Comparison of ENCODE assay signal across 9 cellular contexts in genomic region chr11:70233511-70233919, GRCh38. TPM values are rescaled to one million over a fixed set of nuclear protein-coding genes. Genes with fewer than 3 reads are reported as not detected.
DNase-seq lines count a peak whose midpoint lies in the region; TF ChIP-seq lines count a peak whose summit lies in the region.
"Had no signal": no experiment of that assay in that cellular context is flagged by ENCODE, and none has a peak within 500 bp of the region (broad histone marks: within the 10 kb centered on the region; RNA-seq: fewer than 3 reads in every experiment).

No MANE protein-coding gene starts in this region.

- H3K27me3 ChIP-seq in MG63, result no peaks in the 10 kb centered on the region
- peaks cover 5% of the 10 kb centered on the region for H3K27me3 ChIP-seq in mammary epithelial cell (ENCODE audit: insufficient read depth, low read length)
- H3K27me3 ChIP-seq in osteoblast (ENCODE audit: insufficient read depth, low read length), result peaks cover 5% of the 10 kb centered on the region
- H3K27me3 ChIP-seq in sigmoid colon, result no peaks in the 10 kb centered on the region
- no peaks in the 10 kb centered on the region for H3K27me3 ChIP-seq in vagina

- H4K20me1 ChIP-seq in mammary epithelial cell (ENCODE audit: insufficient read depth, low read length) (no peaks in the 10 kb centered on the region), osteoblast (ENCODE audit: insufficient read depth, low read length) (no peaks in the 10 kb centered on the region)

- peak overlapping the region; percentile 77 for H3K27ac ChIP-seq in mammary epithelial cell (ENCODE audit: insufficient read depth, low read depth, low read length)
- H3K27ac ChIP-seq in osteoblast (ENCODE audit: low read depth, low read length), result no peak overlapping the region
- no peak overlapping the region for H3K27ac ChIP-seq in sigmoid colon
- H3K27ac ChIP-seq in vagina, result no peak overlapping the region

- CTCF ChIA-PET in mammary epithelial cell (lab: Charles Lee; ENCODE audit: low non-redundant PET), result no interaction called here

- dilution Hi-C loops in mammary epithelial cell (cut with HindIII; ENCODE audit: low sequenced_read_pairs), result loop anchor here (5.0 kb wide), 1 partner anchor 69 kb away; no protein-coding TSS in a partner anchor

- no peak for TF ChIP-seq POLR2A in sigmoid colon (IDR thresholded peaks at IDR 0.05)
- no peak for TF ChIP-seq POLR2A in vagina (IDR thresholded peaks at IDR 0.05)

- TF ChIP-seq EP300 in sigmoid colon (IDR thresholded peaks at IDR 0.05), result no peak

- H3K79me2 ChIP-seq in mammary epithelial cell (ENCODE audit: insufficient read depth, low read length) (no peaks in the 10 kb centered on the region), osteoblast (ENCODE audit: insufficient read depth, low read length) (no peaks in the 10 kb centered on the region)

- H3K9ac ChIP-seq in mammary epithelial cell (ENCODE audit: insufficient read depth, low read length), result peak overlapping the region; percentile 9

- H3K4me1 ChIP-seq in mammary epithelial cell (ENCODE audit: insufficient read depth, low read length), result peaks cover 13% of the 10 kb centered on the region
- peaks cover 6% of the 10 kb centered on the region for H3K4me1 ChIP-seq in osteoblast (ENCODE audit: insufficient read depth, low read length)
- H3K4me1 ChIP-seq in sigmoid colon, result no peaks in the 10 kb centered on the region
- no peaks in the 10 kb centered on the region for H3K4me1 ChIP-seq in vagina

- TF ChIP-seq CTCF in GM12865 (IDR thresholded peaks at IDR 0.05; ENCODE audit: insufficient read depth, low read depth, low read length, missing control alignments), result no peak
- TF ChIP-seq CTCF in mammary epithelial cell (conservative IDR thresholded peaks at IDR 0.05 in 1 of 2, IDR thresholded peaks at IDR 0.05 in 1 of 2; ENCODE audit: extremely low read depth in 1 of 2, insufficient read depth in 1 of 2, low read depth in 1 of 2, low read length in 2 of 2), result no peak
- TF ChIP-seq CTCF in osteoblast (IDR thresholded peaks at IDR 0.05; ENCODE audit: extremely low read depth, low read depth, low read length), result no peak
- TF ChIP-seq CTCF in sigmoid colon (IDR thresholded peaks at IDR 0.05), result no peak
- no peak for TF ChIP-seq CTCF in vagina (IDR thresholded peaks at IDR 0.05)

- H3K4me2 ChIP-seq in mammary epithelial cell (ENCODE audit: insufficient read depth, low read depth, low read length) (peak overlapping the region; percentile 3), osteoblast (ENCODE audit: insufficient read depth, low read length) (peak overlapping the region; percentile 27)

- intact Hi-C loops in mammary epithelial cell (cut with micrococcal nuclease) (loop anchor here (1.0 to 5.0 kb wide), 3 partner anchors 29 to 99 kb away; partner anchors contain the start of gene PPFIA1), sigmoid colon (cut with DNase I) (no loop called here), vagina (cut with DNase I) (no loop called here)

- BruUV-seq in mammary epithelial cell (replicated peaks; lab: Mats Ljungman, UMichigan), result no TSS peak

- H2AFZ ChIP-seq in mammary epithelial cell (ENCODE audit: low read depth, low read length) (no peak overlapping the region), osteoblast (ENCODE audit: low read length) (no peak overlapping the region)

- H3K9me3 ChIP-seq in MG63 (no peaks in the 10 kb centered on the region), mammary epithelial cell (replicated peaks; ENCODE audit: insufficient read depth, low read length) (no peaks in the 10 kb centered on the region), osteoblast (ENCODE audit: low read depth, low read length) (no peaks in the 10 kb centered on the region), sigmoid colon (no peaks in the 10 kb centered on the region), vagina (no peaks in the 10 kb centered on the region)

- H3K4me3 ChIP-seq in GM12865 (ENCODE audit: low read depth, low read length) (no peak overlapping the region), MG63 (no peak overlapping the region), mammary epithelial cell (replicated peaks in 1 of 3; ENCODE audit: insufficient read depth in 1 of 3, low read depth in 2 of 3, low read length in 3 of 3) (no peak overlapping the region), osteoblast (ENCODE audit: insufficient read depth, low read length) (no peak overlapping the region), sigmoid colon (no peak overlapping the region), vagina (no peak overlapping the region)

- 1% methylated on average over 8 of the region's 11 CpGs for WGBS in mammary epithelial cell (ENCODE audit: low coverage, missing lambda C conversion rate)
- 72 to 79% methylated on average over 11 of the region's 11 CpGs for WGBS in sigmoid colon, 2 donors

- in situ Hi-C loops in mammary epithelial cell (cut with MboI; ENCODE audit: low sequenced_read_pairs in 2 of 2), result no loop called here

- DNase-seq in GM12865 (ENCODE audit: low read depth) (peak; percentile 52), MG63 (peak; percentile 68), mammary epithelial cell (peak; percentile 100), osteoblast (ENCODE audit: insufficient read length, low spot score, missing footprints) (peak; percentile 97), sigmoid colon (no peak), vagina (ENCODE audit: extremely low spot score in 2 of 2) (no peak)
- DNase-seq in stimulated activated CD4-positive, alpha-beta T cell treated with anti-CD3 and anti-CD28 coated beads, Interleukin-2, amount 100 ng/mL, for 24 hours, result no peak
- DNase-seq in activated CD4-positive, alpha-beta T cell treated with anti-CD3 and anti-CD28 coated beads, Interleukin-2, amount 50 U/mL, for 48 hours, result no peak
- DNase-seq: nucleus accumbens had no signal

- H3K36me3 ChIP-seq in MG63 (no peaks in the 10 kb centered on the region), mammary epithelial cell (ENCODE audit: insufficient read depth, low read length) (no peaks in the 10 kb centered on the region), osteoblast (ENCODE audit: insufficient read depth, low read length) (no peaks in the 10 kb centered on the region), sigmoid colon (no peaks in the 10 kb centered on the region), vagina (no peaks in the 10 kb centered on the region)

RNA-seq across cellular contexts. Expression of gene FADD, which starts 30.4 kb away (rescaled TPM):
- 37.8 and 91.0 TPM in 2 replicates for total RNA-seq in MG63 (2014; rRNA removed; shearing (Covaris generic); ENCODE audit: low replicate concordance)
- 10 to 100 TPM; 31.8 to 45.0 TPM for total RNA-seq in mammary epithelial cell
- 49.6 TPM for polyA plus RNA-seq in mammary epithelial cell
- 55.4 TPM for polyA minus RNA-seq in mammary epithelial cell
- 52.2 and 53.2 TPM in 2 replicates for total RNA-seq in osteoblast
- total RNA-seq in sigmoid colon, result 10 to 100 TPM; 11.5 to 24.1 (median 14.6) TPM
- polyA plus RNA-seq in sigmoid colon, result 10 to 100 TPM; 20.4 to 35.5 (median 25.4) TPM
- 21.6 TPM for total RNA-seq in vagina

RNA-seq across cellular contexts. Expression of gene PPFIA1, which starts 37.0 kb away (rescaled TPM):
- 19.8 and 26.7 TPM in 2 replicates for total RNA-seq in MG63 (2014; rRNA removed; shearing (Covaris generic); ENCODE audit: low replicate concordance)
- total RNA-seq in mammary epithelial cell, result 10 to 100 TPM; 42.5 to 47.1 TPM
- 42.4 TPM for polyA plus RNA-seq in mammary epithelial cell
- 135 TPM for polyA minus RNA-seq in mammary epithelial cell
- total RNA-seq in osteoblast, result 93.7 and 110 TPM in 2 replicates
- total RNA-seq in sigmoid colon, result 10 to 100 TPM; 43.4 to 62.1 (median 51.2) TPM
- 10 to 100 TPM; 13.2 to 24.8 (median 21.7) TPM for polyA plus RNA-seq in sigmoid colon
- total RNA-seq in vagina, result 54.3 TPM

Comparison
In these comparisons a context has a peak if more than half of its experiments do, and no peak if none do; other contexts are left out.
1. DNase-seq: peak in GM12865 (single experiment), MG63 (single experiment), mammary epithelial cell (single experiment) and osteoblast (single experiment); none in stimulated activated CD4-positive, alpha-beta T cell treated with anti-CD3 and anti-CD28 coated beads, Interleukin-2, amount 100 ng/mL, for 24 hours (0 of 2), sigmoid colon (single experiment), vagina (0 of 2) and activated CD4-positive, alpha-beta T cell treated with anti-CD3 and anti-CD28 coated beads, Interleukin-2, amount 50 U/mL, for 48 hours (0 of 2).